ENCODE assay signal across 24 cellular contexts in the genomic region with DNA sequence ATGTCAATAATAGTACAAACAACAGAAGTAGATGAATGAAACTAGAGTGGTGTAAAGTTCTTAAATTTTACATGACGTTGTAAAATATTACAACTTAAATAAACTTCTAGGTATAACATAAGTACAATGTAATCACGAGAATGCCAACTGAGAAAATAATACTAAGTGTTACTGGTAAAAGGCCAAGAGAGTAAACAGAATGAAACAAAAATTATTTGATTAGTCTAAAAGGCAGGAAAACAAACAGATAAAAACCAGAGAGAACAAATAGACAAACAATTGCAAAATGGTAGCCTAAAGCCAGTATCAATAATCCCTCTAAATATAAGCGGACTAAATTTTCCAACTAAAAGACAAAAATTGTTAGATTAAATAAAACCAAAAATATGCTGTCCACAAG.
"Had no signal": no experiment of that assay in that cellular context is flagged by ENCODE, and none has a peak within 500 bp of the region (broad histone marks: within the 10 kb centered on the region; RNA-seq: fewer than 3 reads in every experiment).

No MANE protein-coding gene starts in this region.

- H3K27me3 Mint-ChIP-seq: naive B cell; progenitor cell of endocrine pancreas; stimulated activated memory B cell treated with anti-CD40 and anti-IgM and Interleukin-4, amounts not matched to agents 10 μg/mL and 1 μg/mL and 100 μg/mL, for 72 hours; stimulated activated naive CD8-positive, alpha-beta T cell treated with anti-CD3 and anti-CD28 coated beads, Interleukin-15, amount 100 ng/mL, for 72 hours; type B pancreatic cell had no signal

- DNase-seq: islet precursor cell; left ventricle myocardium inferior; mesendoderm; naive B cell; natural killer cell; nephron progenitor cell; occipital lobe; right lobe of liver; stimulated activated CD4-positive, alpha-beta T cell treated with anti-CD3 and anti-CD28 coated beads, Interleukin-1b, Interleukin-23, amount 100 ng/mL, for 48 hours; stimulated activated CD4-positive, alpha-beta T cell treated with anti-CD3 and anti-CD28 coated beads, Interleukin-2, amount 100 ng/mL, for 48 hours; stimulated activated CD4-positive, alpha-beta T cell treated with anti-CD3 and anti-CD28 coated beads, Interleukin-4, amount 100 ng/mL, for 4 hours; stimulated activated CD8-positive, alpha-beta memory T cell treated with anti-CD3 and anti-CD28 coated beads, Interleukin-4, amount 100 ng/mL, for 48 hours; stimulated activated naive CD4-positive, alpha-beta T cell treated with Interleukin-2 at 50 U/mL for 16 hours; stimulated activated naive CD8-positive, alpha-beta T cell treated with anti-CD3 and anti-CD28 coated beads, Interleukin-15, amount 100 ng/mL, for 72 hours; substantia nigra; uterus had no signal

- H3K4me3 ChIP-seq: left ventricle myocardium inferior, lung, neural progenitor cell, right atrium auricular region, right lobe of liver, tibial nerve, uterus had no signal

- H3K4me3 Mint-ChIP-seq: mesothelial cell of epicardium; naive B cell; natural killer cell; nephron progenitor cell; neural progenitor cell; stimulated activated memory B cell treated with anti-CD40 and anti-IgM and Interleukin-4, amounts not matched to agents 10 μg/mL and 1 μg/mL and 100 μg/mL, for 72 hours; stimulated activated naive CD8-positive, alpha-beta T cell treated with anti-CD3 and anti-CD28 coated beads, Interleukin-15, amount 100 ng/mL, for 72 hours; type B pancreatic cell had no signal

- ATAC-seq: natural killer cell; stimulated activated memory B cell treated with anti-CD40 and anti-IgM and Interleukin-4, amounts not matched to agents 10 μg/mL and 1 μg/mL and 100 μg/mL, for 72 hours; stimulated activated naive CD8-positive, alpha-beta T cell treated with anti-CD3 and anti-CD28 coated beads, Interleukin-15, amount 100 ng/mL, for 72 hours had no signal

- H3K27ac Mint-ChIP-seq: mesothelial cell of epicardium; naive B cell; natural killer cell; nephron progenitor cell; neural progenitor cell; progenitor cell of endocrine pancreas; stimulated activated memory B cell treated with anti-CD40 and anti-IgM and Interleukin-4, amounts not matched to agents 10 μg/mL and 1 μg/mL and 100 μg/mL, for 72 hours; stimulated activated naive CD8-positive, alpha-beta T cell treated with anti-CD3 and anti-CD28 coated beads, Interleukin-15, amount 100 ng/mL, for 72 hours; type B pancreatic cell had no signal

- H3K4me1 Mint-ChIP-seq: mesothelial cell of epicardium; naive B cell; nephron progenitor cell; neural progenitor cell; stimulated activated memory B cell treated with anti-CD40 and anti-IgM and Interleukin-4, amounts not matched to agents 10 μg/mL and 1 μg/mL and 100 μg/mL, for 72 hours had no signal
